ENCODE assay signal across 10 cellular contexts in the genomic region with DNA sequence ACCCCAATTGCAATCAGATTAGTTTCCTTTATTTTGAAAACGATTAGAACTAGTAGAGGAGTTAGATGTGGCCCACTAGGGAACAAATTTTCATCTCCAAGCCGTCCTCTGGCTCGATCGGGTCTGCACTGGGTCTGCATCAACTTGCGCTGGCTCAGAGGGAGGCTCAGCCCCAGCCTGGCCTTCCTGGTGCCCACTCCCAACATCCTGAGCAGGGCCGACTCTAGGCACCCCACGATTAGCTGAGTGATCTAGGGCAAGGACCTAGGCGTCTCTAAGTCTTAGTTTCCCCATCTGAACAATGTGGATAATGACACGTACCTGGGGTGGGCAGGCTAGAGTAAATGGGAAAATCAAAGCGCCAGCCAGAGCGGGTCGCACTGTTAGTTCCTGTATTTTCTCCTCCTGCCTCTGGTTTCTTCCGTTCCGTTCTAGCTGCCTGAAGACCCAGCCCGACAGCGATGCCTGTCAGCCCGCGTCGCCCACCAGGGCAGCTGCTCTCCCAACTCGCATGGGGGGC. TPM values are rescaled to one million over a fixed set of nuclear protein-coding genes. Genes with fewer than 3 reads are reported as not detected.
DNase-seq lines count a peak whose midpoint lies in the region; ATAC-seq, FAIRE-seq and TF ChIP-seq lines count a peak whose summit lies in the region.
"Had no signal": no experiment of that assay in that cellular context is flagged by ENCODE, and none has a peak within 500 bp of the region (broad histone marks: within the 10 kb centered on the region; RNA-seq: fewer than 3 reads in every experiment).

No MANE protein-coding gene starts in this region.

- H2BK5ac ChIP-seq in IMR-90 (ENCODE audit: low read depth, low read length, poor library complexity, severe bottlenecking), result no peak overlapping the region

- POLR2A ChIA-PET in IMR-90 (lab: Charles Lee; ENCODE audit: unreplicated experiment), result no interaction called here

- no peak for FAIRE-seq in HTR-8/SVneo (lab: Jason Lieb, UNC)

- TF ChIP-seq POLR2A in IMR-90 (IDR thresholded peaks at IDR 0.05; ENCODE audit: low read depth, low read length) (no peak), suprapubic skin (IDR thresholded peaks at IDR 0.05) (no peak)

- peaks cover 15% of the 10 kb centered on the region; the same call in 1 of the 2 replicates for H3K9me3 ChIP-seq in IMR-90 (ENCODE audit: control insufficient read depth, insufficient read depth, low read length)
- H3K9me3 ChIP-seq in lower lobe of right lung, result no peaks in the 10 kb centered on the region
- no peaks in the 10 kb centered on the region for H3K9me3 ChIP-seq in suprapubic skin

- H2AFZ ChIP-seq in IMR-90 (replicated peaks; ENCODE audit: low read length, poor library complexity), result peak overlapping the region; percentile 76

- H3K4me3 ChIP-seq in IMR-90 (ENCODE audit: insufficient read depth, low read depth, low read length), result no peak overlapping the region
- H3K4me3 ChIP-seq in lower lobe of right lung, result peak overlapping the region; percentile 40
- peak overlapping the region; percentile 50 for H3K4me3 ChIP-seq in suprapubic skin

- in situ Hi-C loops in IMR-90 (cut with MboI; ENCODE audit: low sequenced_read_pairs), result no loop called here

- H3K4me1 ChIP-seq in IMR-90 (ENCODE audit: control insufficient read depth, insufficient read depth, low read length) (no peaks in the 10 kb centered on the region), lower lobe of right lung (peaks cover 17% of the 10 kb centered on the region), suprapubic skin (peaks cover 15% of the 10 kb centered on the region)

- H3K18ac ChIP-seq in IMR-90 (ENCODE audit: low read depth, low read length), result no peak overlapping the region

- H3K4me2 ChIP-seq in IMR-90 (ENCODE audit: low read depth, low read length), result no peak overlapping the region

- no peak overlapping the region for H4K91ac ChIP-seq in IMR-90 (ENCODE audit: insufficient read depth, low read depth, low read length)

- H3K27me3 Mint-ChIP-seq in central memory CD8-positive, alpha-beta T cell, result peaks cover 87% of the 10 kb centered on the region

- H4K20me1 ChIP-seq in IMR-90 (ENCODE audit: insufficient read depth, low read length), result no peaks in the 10 kb centered on the region

- H3K36me3 ChIP-seq in IMR-90 (ENCODE audit: control insufficient read depth, insufficient read depth, low read length) (no peaks in the 10 kb centered on the region), lower lobe of right lung (no peaks in the 10 kb centered on the region), suprapubic skin (no peaks in the 10 kb centered on the region)

- H3K4me3 Mint-ChIP-seq in central memory CD8-positive, alpha-beta T cell, result peak overlapping the region; percentile 59

- H3K79me1 ChIP-seq in IMR-90 (ENCODE audit: low read depth in 1 of 2, low read length in 2 of 2), result no peaks in the 10 kb centered on the region

- H2BK20ac ChIP-seq in IMR-90 (ENCODE audit: low read depth, low read length), result no peak overlapping the region

- ATAC-seq in IMR-90 (ENCODE audit: low read depth) (no peak), lower lobe of right lung (peak; percentile 39 to 57), HG03159 (IDR thresholded peaks at IDR 0.05; ENCODE audit: unreplicated experiment) (no peak)
- no peak for ATAC-seq in central memory CD8-positive, alpha-beta T cell (replicated peaks; ENCODE audit: extremely low read depth, poor library complexity, severe bottlenecking)

- H3K9me1 ChIP-seq in IMR-90 (ENCODE audit: insufficient read depth, low read length), result peaks cover 3% of the 10 kb centered on the region; the same call in 1 of the 2 replicates

- no peak overlapping the region for H3K27ac Mint-ChIP-seq in central memory CD8-positive, alpha-beta T cell (ENCODE audit: low read depth)

- H3K36me3 Mint-ChIP-seq in central memory CD8-positive, alpha-beta T cell (ENCODE audit: insufficient read depth), result peaks cover 2% of the 10 kb centered on the region

- H2AK9ac ChIP-seq in IMR-90 (replicated peaks; ENCODE audit: low read depth, low read length, poor library complexity), result peak overlapping the region; percentile 71

- H3K56ac ChIP-seq in IMR-90 (ENCODE audit: extremely low read depth, insufficient read depth, low read length), result no peak overlapping the region

- no peak overlapping the region for H2BK15ac ChIP-seq in IMR-90 (ENCODE audit: low read depth, low read length)

- H3K4me1 Mint-ChIP-seq in central memory CD8-positive, alpha-beta T cell, result peaks cover 18% of the 10 kb centered on the region

- no TSS peak for BruUV-seq in IMR-90 (replicated peaks; lab: Mats Ljungman, UMichigan)

- DNase-seq in IMR-90, result no peak
- no peak for DNase-seq in central memory CD8-positive, alpha-beta T cell (ENCODE audit: low spot score in 2 of 2)
- DNase-seq in lower lobe of right lung, result no peak
- no peak for DNase-seq in suprapubic skin (ENCODE audit: low spot score in 2 of 2)
- DNase-seq in HTR-8/SVneo (ENCODE audit: insufficient read length, low spot score), result no peak
- no peak for DNase-seq in NCI-H226
- DNase-seq: T-helper 9 cell had no signal

- dilution Hi-C loops in IMR-90 (cut with HindIII; ENCODE audit: low sequenced_read_pairs, unreplicated experiment), result no loop called here

- H3K9ac ChIP-seq in IMR-90 (ENCODE audit: low read depth, low read length), result no peak overlapping the region

- H3K27ac ChIP-seq in IMR-90 (ENCODE audit: insufficient read depth, low read length) (no peak overlapping the region), lower lobe of right lung (no peak overlapping the region), suprapubic skin (peak overlapping the region; percentile 67)

- no peak overlapping the region for H3K4ac ChIP-seq in IMR-90 (ENCODE audit: low read depth, low read length)

- CTCF ChIA-PET in IMR-90 (lab: Yijun Ruan, JAX), result interaction anchor here (0.7 kb wide), 1 partner anchor 643 kb away, joined by 3 read pairs; no protein-coding TSS in a partner anchor

- no peak for TF ChIP-seq RAD21 in IMR-90 (IDR thresholded peaks at IDR 0.05; ENCODE audit: low read length)

- H4K8ac ChIP-seq in IMR-90 (ENCODE audit: low read depth in 2 of 2, low read length in 2 of 2), result no peak overlapping the region

- peaks cover 74% of the 10 kb centered on the region for H3K27me3 ChIP-seq in IMR-90 (ENCODE audit: control insufficient read depth, insufficient read depth, low read length)
- peaks cover 97% of the 10 kb centered on the region for H3K27me3 ChIP-seq in lower lobe of right lung (ENCODE audit: low read depth)
- peaks cover 100% of the 10 kb centered on the region for H3K27me3 ChIP-seq in suprapubic skin

- H2BK120ac ChIP-seq in IMR-90 (ENCODE audit: low read depth, low read length), result no peak overlapping the region

- WGBS in IMR-90 (ENCODE audit: extremely low coverage in 2 of 2, insufficient read length in 1 of 2), 2 experiments, result 2% methylated on average over 6 of the region's 20 CpGs; no CpG with 5 or more reads in 1 of the 2 experiments
- 25% methylated on average over 14 of the region's 20 CpGs for WGBS in suprapubic skin

- no peaks in the 10 kb centered on the region for H3K9me3 Mint-ChIP-seq in central memory CD8-positive, alpha-beta T cell

- H2AK5ac ChIP-seq in IMR-90 (ENCODE audit: low read depth, low read length), result no peak overlapping the region

- no peak overlapping the region for H3K14ac ChIP-seq in IMR-90 (replicated peaks; ENCODE audit: low read depth, low read length)

- intact Hi-C loops in IMR-90 (cut with micrococcal nuclease), result loop anchor here (10.0 kb wide), 1 partner anchor 287 kb away; no protein-coding TSS in a partner anchor
- intact Hi-C loops in lower lobe of right lung (cut with DNase I), result no loop called here

- no peak for TF ChIP-seq EP300 in suprapubic skin (IDR thresholded peaks at IDR 0.05)

- no peak overlapping the region for H4K5ac ChIP-seq in IMR-90 (ENCODE audit: low read depth, low read length)

- no peak overlapping the region for H3K23ac ChIP-seq in IMR-90 (ENCODE audit: low read depth, low read length)

- TF ChIP-seq CTCF in IMR-90 (conservative IDR thresholded peaks at IDR 0.05; ENCODE audit: low read depth, low read length), result no peak
- TF ChIP-seq CTCF in lower lobe of right lung (IDR thresholded peaks at IDR 0.05), result no peak
- TF ChIP-seq CTCF in suprapubic skin (IDR thresholded peaks at IDR 0.05), result no peak

TF ChIP-seq in IMR-90, 13 proteins besides CTCF, POLR2A, EP300 and RAD21:
- no peak for TF ChIP-seq MAFK (IDR thresholded peaks at IDR 0.05; ENCODE audit: low read depth, low read length)
- TF ChIP-seq BHLHE40 (IDR thresholded peaks at IDR 0.05; ENCODE audit: low read depth, low read length), result no peak
- no peak for TF ChIP-seq CHD1 (IDR thresholded peaks at IDR 0.05; ENCODE audit: low read depth, low read length)

RNA-seq across cellular contexts. Expression of gene HAND2, which starts 7.7 kb away (rescaled TPM):
- total RNA-seq in IMR-90 (2012; rRNA removed) (0.36 and 0.56 TPM in 2 replicates), lower lobe of right lung (0.35 TPM), suprapubic skin (1 to 10 TPM in 3 of 4 donors, under 1 TPM in 1; 0.96 to 5.0 (median 3.3) TPM)
- polyA plus RNA-seq in IMR-90 (2012; rRNA removed), result 0.67 and 0.97 TPM in 2 replicates
- 0.71 and 1.9 TPM in 2 replicates for polyA plus RNA-seq in IMR-90 (2012; cell fraction: cytosol; rRNA removed)
- polyA plus RNA-seq in IMR-90 (2012; cell fraction: nucleus; rRNA removed; ENCODE audit: low replicate concordance), result 0.57 and 1.4 TPM in 2 replicates
- total RNA-seq: activated naive CD4-positive, alpha-beta T cell treated with anti-CD3 and anti-CD28 coated beads, Interleukin-2, amount 50 U/mL, for 72 hours; NCI-H460 had no signal

Comparison
In these comparisons a context has a peak if more than half of its experiments do, and no peak if none do; other contexts are left out.
1. ATAC-seq: peak in lower lobe of right lung (2 of 2); none in IMR-90 (single experiment), central memory CD8-positive, alpha-beta T cell (single experiment) and HG03159 (single experiment).